Comparison of ENCODE assay signal across 20 cellular contexts in genomic region chr13:75612354-75612753, GRCh38. TPM values are rescaled to one million over a fixed set of nuclear protein-coding genes. Genes with fewer than 3 reads are reported as not detected.
DNase-seq lines count a peak whose midpoint lies in the region; ATAC-seq, FAIRE-seq and TF ChIP-seq lines count a peak whose summit lies in the region.
"Had no signal": no experiment of that assay in that cellular context is flagged by ENCODE, and none has a peak within 500 bp of the region (broad histone marks: within the 10 kb centered on the region; RNA-seq: fewer than 3 reads in every experiment).

No MANE protein-coding gene starts in this region.

- peaks cover 4% of the 10 kb centered on the region for H3K36me3 Mint-ChIP-seq in type B pancreatic cell

- peak overlapping the region; percentile 28 for H3K27ac Mint-ChIP-seq in type B pancreatic cell
- H3K27ac Mint-ChIP-seq: CD8-positive, alpha-beta T cell had no signal

- no peak overlapping the region for H3K4me3 Mint-ChIP-seq in type B pancreatic cell
- H3K4me3 Mint-ChIP-seq: CD8-positive, alpha-beta T cell had no signal

- H3K27me3 ChIP-seq in mesenchymal stem cell (ENCODE audit: control insufficient read depth in 1 of 2, insufficient read depth in 1 of 2, low read length in 2 of 2) = no peaks in the 10 kb centered on the region
- H3K27me3 ChIP-seq: BE2C had no signal

- H3K27me3 Mint-ChIP-seq in type B pancreatic cell = no peaks in the 10 kb centered on the region

- no peak overlapping the region for H2BK5ac ChIP-seq in mesenchymal stem cell (ENCODE audit: low read depth, low read length, poor library complexity, severe bottlenecking)

- no peak overlapping the region for H2AK5ac ChIP-seq in mesenchymal stem cell (ENCODE audit: low read length, severe bottlenecking)

- no peaks in the 10 kb centered on the region for H3K4me1 Mint-ChIP-seq in type B pancreatic cell (ENCODE audit: unreplicated experiment)

- H3K79me1 ChIP-seq in mesenchymal stem cell (replicated peaks; ENCODE audit: low read length, poor library complexity, severe bottlenecking) = peaks cover 2% of the 10 kb centered on the region

- peak; percentile 48 for DNase-seq in AG10803 (ENCODE audit: low read depth)
- no peak for DNase-seq in H54 (ENCODE audit: insufficient read length, low spot score)
- DNase-seq in mesenchymal stem cell = peak; percentile 68
- DNase-seq in type B pancreatic cell (ENCODE audit: extremely low spot score, unreplicated experiment) = no peak
- no peak for DNase-seq in NCI-H1694 (lab: John Stamatoyannopoulos, UW)
- DNase-seq in NOMO-1 treated with DMSO at 0.1 percent for 48 hours (lab: John Stamatoyannopoulos, UW; ENCODE audit: unreplicated experiment) = no peak
- DNase-seq: BE2C; CD8-positive, alpha-beta T cell; COR-L47; DMS153; DMS79 treated with DMSO at 0.1 percent for 48 hours; GDM1; Karpas-422 had no signal

- no peak overlapping the region for H3K4ac ChIP-seq in mesenchymal stem cell (ENCODE audit: low read depth in 1 of 2, low read length in 2 of 2)

- no peak overlapping the region for H2BK12ac ChIP-seq in mesenchymal stem cell (ENCODE audit: low read length in 2 of 2)

- no peak overlapping the region for H3K23ac ChIP-seq in mesenchymal stem cell (ENCODE audit: low read length in 2 of 2)

- H2AFZ ChIP-seq in mesenchymal stem cell (ENCODE audit: low read depth, low read length) = no peak overlapping the region

- no peak overlapping the region for H3K4me2 ChIP-seq in mesenchymal stem cell (ENCODE audit: low read length, poor library complexity, severe bottlenecking)

- H3K9ac ChIP-seq in mesenchymal stem cell (ENCODE audit: low read length) = no peak overlapping the region

- H3K27ac ChIP-seq in mesenchymal stem cell (ENCODE audit: low read length, poor library complexity, severe bottlenecking) = no peak overlapping the region
- H3K27ac ChIP-seq: C4-2B, HL-60 had no signal

- TF ChIP-seq CTCF in AG10803 (conservative IDR thresholded peaks at IDR 0.05; ENCODE audit: low read length) (no peak), type B pancreatic cell (conservative IDR thresholded peaks at IDR 0.05) (no peak)

- WGBS in mesenchymal stem cell = 41% methylated on average over 2 of the region's 2 CpGs

- H4K8ac ChIP-seq in mesenchymal stem cell (ENCODE audit: low read length) = no peak overlapping the region

- H4K91ac ChIP-seq in mesenchymal stem cell (ENCODE audit: low read length) = no peak overlapping the region

- peak overlapping the region in 1 of 2 experiments; percentile 24 for H3K18ac ChIP-seq in mesenchymal stem cell (ENCODE audit: low read depth in 1 of 2, low read length in 2 of 2)

- peak; percentile 55 for FAIRE-seq in H54 (lab: Jason Lieb, UNC)
- FAIRE-seq: A204.1, D721Med, K562 had no signal

- no peak overlapping the region for H3K4me3 ChIP-seq in AG10803 (ENCODE audit: low read length)
- no peak overlapping the region for H3K4me3 ChIP-seq in mesenchymal stem cell (ENCODE audit: insufficient read depth in 1 of 2, low read depth in 1 of 2, low read length in 2 of 2)
- H3K4me3 ChIP-seq: K562 had no signal

- no peaks in the 10 kb centered on the region for H3K9me3 ChIP-seq in mesenchymal stem cell (ENCODE audit: control insufficient read depth, low read length)
- H3K9me3 ChIP-seq: BE2C had no signal

- no peaks in the 10 kb centered on the region for H3K4me1 ChIP-seq in mesenchymal stem cell (ENCODE audit: control insufficient read depth, insufficient read depth, low read depth, low read length)
- H3K4me1 ChIP-seq: BE2C had no signal

- H3K36me3 ChIP-seq in mesenchymal stem cell (ENCODE audit: control insufficient read depth in 1 of 2, insufficient read depth in 2 of 2, low read depth in 1 of 2, low read length in 2 of 2) = peaks cover 0 to 17% of the 10 kb centered on the region in 2 experiments
- H3K36me3 ChIP-seq: BE2C had no signal

- no peak for ATAC-seq in HG03520 (IDR thresholded peaks at IDR 0.05; ENCODE audit: unreplicated experiment)
- ATAC-seq: CD8-positive, alpha-beta T cell; HCT116; K562 had no signal

- peaks cover 4% of the 10 kb centered on the region for H3K9me3 Mint-ChIP-seq in type B pancreatic cell
- H3K9me3 Mint-ChIP-seq: CD8-positive, alpha-beta T cell had no signal

- no peak overlapping the region for H3K14ac ChIP-seq in mesenchymal stem cell (ENCODE audit: low read length in 2 of 2)

- no peak overlapping the region for H2BK120ac ChIP-seq in mesenchymal stem cell (ENCODE audit: low read depth, low read length)

- TF ChIP-seq POLR2A in H54 (IDR thresholded peaks at IDR 0.05; ENCODE audit: low read depth, low read length) = no peak

- H2BK15ac ChIP-seq in mesenchymal stem cell (ENCODE audit: low read depth, poor library complexity, severe bottlenecking) = no peak overlapping the region

RNA-seq across cellular contexts. Expression of gene LMO7, which starts 23.8 kb away (rescaled TPM):
- polyA plus RNA-seq in mesenchymal stem cell (2013, experiment 1 of 2) = 135 TPM
- 129 TPM for polyA plus RNA-seq in mesenchymal stem cell (2013, experiment 2 of 2)
- 73.3 and 253 TPM in 2 replicates for total RNA-seq in type B pancreatic cell (ENCODE audit: low replicate concordance)

Comparison
In these comparisons a context has a peak if more than half of its experiments do, and no peak if none do; other contexts are left out.
1. DNase-seq: peak in AG10803 (single experiment) and mesenchymal stem cell (single experiment); none in H54 (single experiment), type B pancreatic cell (single experiment), NCI-H1694 (single experiment) and NOMO-1 treated with DMSO at 0.1 percent for 48 hours (single experiment).